Comparison of ENCODE assay signal across 18 cellular contexts in the genomic region with DNA sequence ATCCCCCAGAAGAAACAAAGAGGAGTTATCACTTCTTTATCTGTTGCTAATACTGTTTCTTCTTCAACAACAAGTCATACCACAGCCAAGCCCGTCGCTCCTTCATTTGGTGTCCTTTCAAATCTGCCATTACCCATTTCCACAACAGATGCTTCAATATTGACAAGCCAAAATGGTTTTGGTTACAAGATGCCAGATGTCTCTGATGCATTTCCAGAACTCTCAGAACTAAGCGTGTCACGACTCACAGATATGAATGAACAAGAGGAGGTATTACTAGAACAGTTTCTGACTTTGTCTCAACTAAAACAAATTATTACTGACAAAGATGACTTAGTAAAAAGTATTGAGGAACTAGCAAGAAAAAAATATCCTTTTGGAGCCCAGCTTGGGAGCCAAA.
DNase-seq lines count a peak whose midpoint lies in the region; ATAC-seq and FAIRE-seq lines count a peak whose summit lies in the region.
"Had no signal": no experiment of that assay in that cellular context is flagged by ENCODE, and none has a peak within 500 bp of the region (broad histone marks: within the 10 kb centered on the region; RNA-seq: fewer than 3 reads in every experiment).

No MANE protein-coding gene starts in this region.

- DNase-seq in DMS 273 (lab: John Stamatoyannopoulos, UW; ENCODE audit: unreplicated experiment) (peak; percentile 83), NCI-H524 (lab: John Stamatoyannopoulos, UW) (peak; percentile 56 to 70), NCI-H1436 (lab: John Stamatoyannopoulos, UW) (no peak)
- DNase-seq in activated naive CD4-positive, alpha-beta T cell (lab: John Stamatoyannopoulos, UW) = no peak
- DNase-seq: CD8-positive, alpha-beta memory T cell; DMS153; HFFc6; MM.1S; NCI-H187; NCI-H446; NCI-H526 treated with DMSO at 0.1 percent for 48 hours; OCI-M1; Peyer's patch; SHP77 treated with DMSO at 0.1 percent for 48 hours had no signal

- peak; percentile 47 for FAIRE-seq in islet of Langerhans (lab: Jason Lieb, UNC)

- ATAC-seq in HG02870 (IDR thresholded peaks at IDR 0.05; ENCODE audit: unreplicated experiment) (peak; percentile 60), HG03571 (IDR thresholded peaks at IDR 0.05; ENCODE audit: unreplicated experiment) (no peak), GM18511 (IDR thresholded peaks at IDR 0.05; ENCODE audit: unreplicated experiment) (no peak)

Comparison
In these comparisons a context has a peak if more than half of its experiments do, and no peak if none do; other contexts are left out.
1. DNase-seq: peak in DMS 273 (single experiment) and NCI-H524 (2 of 2); none in NCI-H1436 (single experiment) and activated naive CD4-positive, alpha-beta T cell (0 of 4).